ENCODE assay signal across 17 cellular contexts in the genomic region with DNA sequence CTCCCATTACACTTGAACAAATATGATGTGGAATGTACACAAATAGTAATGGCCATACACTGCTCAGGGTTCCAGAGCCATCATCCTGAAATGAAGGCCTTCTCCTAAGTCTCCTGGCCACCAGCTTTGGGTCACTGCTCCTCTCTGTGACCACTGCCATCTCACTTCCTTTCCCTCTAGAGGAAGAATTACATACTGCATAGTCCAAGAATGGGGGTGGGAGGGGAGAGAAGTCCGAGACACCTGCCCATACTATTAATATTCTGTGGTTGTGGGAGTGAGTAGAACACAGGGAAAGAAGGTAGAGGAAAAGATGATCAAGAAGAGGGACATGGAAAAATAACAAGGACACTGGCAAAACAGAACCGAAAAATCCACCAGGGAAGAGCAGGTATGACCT. TPM values are rescaled to one million over a fixed set of nuclear protein-coding genes. Genes with fewer than 3 reads are reported as not detected.
DNase-seq lines count a peak whose midpoint lies in the region; ATAC-seq, FAIRE-seq and TF ChIP-seq lines count a peak whose summit lies in the region.
"Had no signal": no experiment of that assay in that cellular context is flagged by ENCODE, and none has a peak within 500 bp of the region (broad histone marks: within the 10 kb centered on the region; RNA-seq: fewer than 3 reads in every experiment).

No MANE protein-coding gene starts in this region.

- no peak overlapping the region for H3K14ac ChIP-seq in H9 (ENCODE audit: insufficient read depth, low read length)

- H4K20me1 ChIP-seq in H9 (ENCODE audit: control insufficient read depth, insufficient read depth, insufficient read length) (no peaks in the 10 kb centered on the region), HepG2 (ENCODE audit: insufficient read depth, low read length) (peaks cover 13% of the 10 kb centered on the region)

- no peak overlapping the region for H3K18ac ChIP-seq in H9 (ENCODE audit: insufficient read length, low read depth, low read length)

- H3K4me1 ChIP-seq in H9 (ENCODE audit: insufficient read depth, low read length) (peaks cover 2% of the 10 kb centered on the region; the same call in 1 of the 2 replicates), Panc1 (ENCODE audit: control insufficient read depth, insufficient read depth, low read length) (no peaks in the 10 kb centered on the region), HepG2 (ENCODE audit: insufficient read depth, low read length) (peaks cover 45% of the 10 kb centered on the region)

- H3K9me3 ChIP-seq in H9 (ENCODE audit: control insufficient read depth, low read depth, low read length): no peaks in the 10 kb centered on the region
- H3K9me3 ChIP-seq in Panc1 (ENCODE audit: control insufficient read depth, insufficient read depth, low read depth, low read length): no peaks in the 10 kb centered on the region
- H3K9me3 ChIP-seq in HepG2 (ENCODE audit: low read length): no peaks in the 10 kb centered on the region

- H3K9me3 Mint-ChIP-seq in H9: peaks cover 3 to 4% of the 10 kb centered on the region in 2 experiments; a peak in 2 of 5 replicates
- H3K9me3 Mint-ChIP-seq: CD4-positive, alpha-beta memory T cell had no signal

- H3K23ac ChIP-seq in H9 (ENCODE audit: insufficient read length, low read depth, low read length): no peak overlapping the region

- H3K27me3 Mint-ChIP-seq in H9 (ENCODE audit: low read depth): peaks cover 2% of the 10 kb centered on the region; the same call in 1 of the 2 replicates
- H3K27me3 Mint-ChIP-seq: B cell had no signal

- H3K27ac ChIP-seq in H9 (ENCODE audit: insufficient read length, low read depth, low read length) (no peak overlapping the region), Panc1 (ENCODE audit: low read length) (no peak overlapping the region), HepG2 (ENCODE audit: extremely low read length, insufficient read depth, low read length) (no peak overlapping the region)
- H3K27ac ChIP-seq: C4-2B had no signal

- no CpG with 5 or more reads among the region's 2 CpGs for WGBS in H9 (ENCODE audit: extremely low coverage, insufficient read length, low lambda C conversion rate)
- WGBS in HepG2 (ENCODE audit: low lambda C conversion rate): 100% methylated on average over 2 of the region's 2 CpGs

- no peak overlapping the region for H2AFZ ChIP-seq in H9 (ENCODE audit: low read length)
- H2AFZ ChIP-seq in HepG2 (ENCODE audit: low read length): no peak overlapping the region
- H2AFZ ChIP-seq: GM23338 had no signal

- H3K4me3 ChIP-seq in Panc1 (ENCODE audit: low read depth in 2 of 2, low read length in 2 of 2) (no peak overlapping the region), HepG2 (replicated peaks in 1 of 3; ENCODE audit: insufficient read depth in 1 of 3, low read depth in 2 of 3, low read length in 3 of 3) (no peak overlapping the region), retinal pigment epithelial cell (ENCODE audit: low read length) (no peak overlapping the region)
- H3K4me3 ChIP-seq: GM12878, GM23338 had no signal

- H3K4me2 ChIP-seq in H9 (ENCODE audit: insufficient read depth, insufficient read length, low read length) (no peak overlapping the region), HepG2 (ENCODE audit: low read depth, low read length) (no peak overlapping the region)
- H3K4me2 ChIP-seq: GM23338 had no signal

- no peak overlapping the region for H3T11ph ChIP-seq in H9 (ENCODE audit: low read length)

- DNase-seq in H9: no peak
- DNase-seq in Panc1 (ENCODE audit: low read depth, low spot score): no peak
- no peak for DNase-seq in HepG2 (ENCODE audit: low spot score)
- no peak for DNase-seq in retinal pigment epithelial cell (ENCODE audit: low read depth)
- DNase-seq in RPMI8226: no peak
- no peak for DNase-seq in activated CD4-positive, alpha-beta T cell treated with anti-CD3 and anti-CD28 coated beads, Interleukin-2, amount 50 U/mL, for 4 hours
- DNase-seq: CD4-positive, alpha-beta memory T cell; DMS79; H7 had no signal

- no peaks in the 10 kb centered on the region for H3K36me3 ChIP-seq in Panc1 (ENCODE audit: control insufficient read depth, insufficient read depth, low read length)
- H3K36me3 ChIP-seq in HepG2 (replicated peaks in 1 of 2; ENCODE audit: control insufficient read depth in 1 of 2, insufficient read depth in 2 of 2, low read length in 2 of 2): peaks cover 9 to 54% of the 10 kb centered on the region in 2 experiments

- in situ Hi-C loops in Panc1 (cut with HindIII; ENCODE audit: low pct_unique_long_range_greater_than_20kb, low sequenced_read_pairs) (no loop called here), HepG2 (cut with HindIII; ENCODE audit: extremely low pct_ligation_motif_present, low pct_unique_long_range_greater_than_20kb) (no loop called here)

- no peak overlapping the region for H3K27ac Mint-ChIP-seq in H9
- H3K27ac Mint-ChIP-seq: B cell, GM23338 had no signal

- H3K9ac ChIP-seq in H9 (ENCODE audit: extremely low read depth, insufficient read length, low read length) (no peak overlapping the region), HepG2 (ENCODE audit: insufficient read depth, low read depth, low read length) (no peak overlapping the region)

- no peaks in the 10 kb centered on the region for H3K23me2 ChIP-seq in H9 (ENCODE audit: insufficient read length, low read depth, low read length, poor library complexity, severe bottlenecking)

- H2AK5ac ChIP-seq in H9 (ENCODE audit: insufficient read length, low read length): no peak overlapping the region

- CTCF ChIA-PET in Panc1 (lab: Charles Lee) (no interaction called here), HepG2 (lab: Yijun Ruan, JAX; ENCODE audit: low intra/inter-chr PET ratio, low total read pairs) (no interaction called here)

- H2BK120ac ChIP-seq in H9 (ENCODE audit: low read depth, low read length, poor library complexity, severe bottlenecking): no peak overlapping the region

- H4K8ac ChIP-seq in H9 (replicated peaks; ENCODE audit: insufficient read length, low read depth, low read length): no peak overlapping the region

- no peaks in the 10 kb centered on the region for H3K27me3 ChIP-seq in H9 (ENCODE audit: insufficient read depth, low read length)
- no peaks in the 10 kb centered on the region for H3K27me3 ChIP-seq in Panc1 (ENCODE audit: control insufficient read depth, insufficient read depth, low read length)
- no peaks in the 10 kb centered on the region for H3K27me3 ChIP-seq in HepG2 (ENCODE audit: control insufficient read depth in 1 of 2, insufficient read depth in 2 of 2, low read length in 2 of 2)

- no peak overlapping the region for H3K4ac ChIP-seq in H9 (ENCODE audit: low read depth, low read length)

- H3K36me3 Mint-ChIP-seq in H9 (ENCODE audit: insufficient read depth in 1 of 3, low read depth in 3 of 3): peaks cover 0 to 34% (median 12%) of the 10 kb centered on the region in 3 experiments; a peak in 5 of 7 replicates
- H3K36me3 Mint-ChIP-seq: CD4-positive, alpha-beta memory T cell had no signal

- 0 out of 2 replicates have a peak, but pooled peaks have one; percentile 26 for ATAC-seq in Panc1
- ATAC-seq in HepG2: peak; percentile 36
- no peak for ATAC-seq in HG03442 (IDR thresholded peaks at IDR 0.05; ENCODE audit: unreplicated experiment)
- ATAC-seq: GM12878, GM23338 had no signal

- TF ChIP-seq EP300 in HepG2 (IDR thresholded peaks at IDR 0.05; ENCODE audit: low read depth in 2 of 2, low read length in 2 of 2) (no peak), HepG2 (CRISPR knock-in tag; IDR thresholded peaks at IDR 0.05; ENCODE audit: borderline replicate concordance) (no peak)

- H4K5ac ChIP-seq in H9 (ENCODE audit: insufficient read length, low read depth, low read length): no peak overlapping the region

- H2BK20ac ChIP-seq in H9 (ENCODE audit: low read depth, low read length, poor library complexity, severe bottlenecking): no peak overlapping the region

- H3K56ac ChIP-seq in H9 (ENCODE audit: insufficient read length, low read depth, low read length): no peak overlapping the region

- intact Hi-C loops in Panc1 (cut with micrococcal nuclease; ENCODE audit: unreplicated experiment): no loop called here
- intact Hi-C loops in HepG2 (cut with micrococcal nuclease; ENCODE audit: unreplicated experiment): no loop called here

- FAIRE-seq in HepG2 (lab: Jason Lieb, UNC): no peak
- FAIRE-seq: A204.1, GM12878, GM18507, HTR-8/SVneo had no signal

- TF ChIP-seq CTCF in H9 (conservative IDR thresholded peaks at IDR 0.05): no peak
- no peak for TF ChIP-seq CTCF in Panc1 (IDR thresholded peaks at IDR 0.05)
- TF ChIP-seq CTCF in HepG2 (CRISPR knock-in tag; IDR thresholded peaks at IDR 0.05): no peak
- TF ChIP-seq CTCF in retinal pigment epithelial cell (conservative IDR thresholded peaks at IDR 0.05; ENCODE audit: low read depth, low read length): peak; percentile 3

- no peak overlapping the region for H2BK5ac ChIP-seq in H9 (ENCODE audit: insufficient read length, low read length)

- H3K4me3 Mint-ChIP-seq in H9: no peak overlapping the region
- H3K4me3 Mint-ChIP-seq: B cell; CD4-positive, alpha-beta memory T cell; GM23338 had no signal

- TF ChIP-seq POLR2A in HepG2 (IDR thresholded peaks at IDR 0.05; ENCODE audit: insufficient read depth in 1 of 2, low read depth in 2 of 2, low read length in 2 of 2): no peak

- TF ChIP-seq RAD21 in HepG2 (CRISPR knock-in tag; IDR thresholded peaks at IDR 0.05): no peak

- H4K91ac ChIP-seq in H9 (ENCODE audit: insufficient read length, low read depth, low read length): no peak overlapping the region

- BruUV-seq in Panc1 (replicated peaks; lab: Mats Ljungman, UMichigan) (no TSS peak), HepG2 (replicated peaks; lab: Mats Ljungman, UMichigan) (no TSS peak)

- POLR2A ChIA-PET in Panc1 (lab: Charles Lee) (no interaction called here), HepG2 (lab: Yijun Ruan, JAX) (no interaction called here)

- H2BK15ac ChIP-seq in H9 (ENCODE audit: low read depth, low read length): no peak overlapping the region

- peak overlapping the region; percentile 66 for H2BK12ac ChIP-seq in H9 (ENCODE audit: insufficient read length, low read depth, low read length)

- H3K79me2 ChIP-seq in H9 (ENCODE audit: insufficient read depth, low read length) (no peaks in the 10 kb centered on the region), HepG2 (ENCODE audit: insufficient read depth, low read length) (peaks cover 72% of the 10 kb centered on the region)

- peaks cover 11 to 12% of the 10 kb centered on the region in 2 experiments for H3K4me1 Mint-ChIP-seq in H9
- H3K4me1 Mint-ChIP-seq: B cell; CD4-positive, alpha-beta memory T cell had no signal

- no peaks in the 10 kb centered on the region for H3K79me1 ChIP-seq in H9 (ENCODE audit: insufficient read depth, low read depth, low read length, poor library complexity, severe bottlenecking)

RNA-seq across cellular contexts. Expression of a gene that starts 20.6 kb away (rescaled TPM):
- total RNA-seq in H9 (2021) (7.7 and 8.0 TPM in 2 replicates), Panc1 (2021; ENCODE audit: unreplicated experiment) (79.3 TPM), HepG2 (2016; rRNA removed; fragmentation: Illumina TruSeq; extraction: Trizol) (52.9 and 60.0 TPM in 2 replicates)
- polyA plus RNA-seq in Panc1 (2012; ENCODE audit: insufficient read length): 43.0 TPM
- total RNA-seq in HepG2 (2016; cell fraction: cytosol; rRNA removed; fragmentation: Illumina TruSeq; extraction: Trizol; ENCODE audit: low read depth): 27.8 and 54.7 TPM in 2 replicates
- total RNA-seq in HepG2 (2016; cell fraction: insoluble cytoplasmic fraction; rRNA removed; fragmentation: Illumina TruSeq; extraction: Trizol): 49.8 and 52.0 TPM in 2 replicates
- 37.5 and 57.5 TPM in 2 replicates for total RNA-seq in HepG2 (2016; cell fraction: membrane; rRNA removed; fragmentation: Illumina TruSeq; extraction: Trizol)
- 44.1 and 46.9 TPM in 2 replicates for total RNA-seq in HepG2 (2016; cell fraction: nucleus; rRNA removed; fragmentation: Illumina TruSeq; extraction: Trizol)
- 42.3 and 57.2 TPM in 2 replicates for polyA plus RNA-seq in HepG2 (2011; rRNA removed)
- 34.8 and 41.1 TPM in 2 replicates for polyA plus RNA-seq in HepG2 (2011; cell fraction: cytosol; rRNA removed)
- polyA plus RNA-seq in HepG2 (2011; cell fraction: nucleus; rRNA removed): 45.2 and 55.0 TPM in 2 replicates
- polyA plus RNA-seq in HepG2 (2012): 46.8 and 64.1 TPM in 2 replicates
- 29.3 and 46.0 TPM in 2 replicates for polyA plus RNA-seq in HepG2 (2016; cell fraction: cytosol; fragmentation: Illumina TruSeq; extraction: Trizol; ENCODE audit: low read depth)
- 50.0 and 52.3 TPM in 2 replicates for polyA plus RNA-seq in HepG2 (2016; cell fraction: insoluble cytoplasmic fraction; fragmentation: Illumina TruSeq; extraction: Trizol; ENCODE audit: low read depth)
- polyA plus RNA-seq in HepG2 (2016; cell fraction: membrane; fragmentation: Illumina TruSeq; extraction: Trizol; ENCODE audit: low read depth): 21.9 and 34.1 TPM in 2 replicates
- polyA plus RNA-seq in HepG2 (2016; cell fraction: nucleus; fragmentation: Illumina TruSeq; extraction: Trizol; ENCODE audit: insufficient read depth, low read depth): 33.7 and 38.9 TPM in 2 replicates
- polyA minus RNA-seq in HepG2 (2011; rRNA and poly(A)+ RNA removed; ENCODE audit: low replicate concordance): 3.4 and 180 TPM in 2 replicates
- 63.8 and 68.6 TPM in 2 replicates for polyA minus RNA-seq in HepG2 (2011; cell fraction: cytosol; rRNA and poly(A)+ RNA removed)
- 116 and 144 TPM in 2 replicates for polyA minus RNA-seq in HepG2 (2011; cell fraction: nucleus; rRNA and poly(A)+ RNA removed)
- polyA plus RNA-seq: CD4-positive, alpha-beta memory T cell had no signal
